In genomic region chr3:45100998-45101407, GRCh38 we compare ENCODE assay signal across 13 cellular contexts. TPM values are rescaled to one million over a fixed set of nuclear protein-coding genes. Genes with fewer than 3 reads are reported as not detected.
DNase-seq lines count a peak whose midpoint lies in the region; ATAC-seq, FAIRE-seq and TF ChIP-seq lines count a peak whose summit lies in the region.
"Had no signal": no experiment of that assay in that cellular context is flagged by ENCODE, and none has a peak within 500 bp of the region (broad histone marks: within the 10 kb centered on the region; RNA-seq: fewer than 3 reads in every experiment).

No MANE protein-coding gene starts in this region.

- ATAC-seq in HCT116 = no peak
- ATAC-seq: body of pancreas had no signal

- H3K36me3 ChIP-seq in HCT116 (ENCODE audit: control insufficient read depth in 1 of 2, insufficient read depth in 2 of 2, low read length in 2 of 2) = peaks cover 48 to 55% of the 10 kb centered on the region in 2 experiments
- no peaks in the 10 kb centered on the region for H3K36me3 ChIP-seq in SK-N-MC (ENCODE audit: insufficient read depth, low read length)
- H3K36me3 ChIP-seq in HAP-1 (replicated peaks) = no peaks in the 10 kb centered on the region
- H3K36me3 ChIP-seq in kidney (ENCODE audit: control insufficient read depth in 1 of 2, insufficient read depth in 2 of 2, low read length in 2 of 2) = no peaks in the 10 kb centered on the region

- H3K27me3 ChIP-seq in HCT116 (ENCODE audit: insufficient read depth, low read length) (no peaks in the 10 kb centered on the region), HAP-1 (ENCODE audit: low read depth) (no peaks in the 10 kb centered on the region)
- H3K27me3 ChIP-seq: body of pancreas had no signal

- H2AFZ ChIP-seq in HCT116 (ENCODE audit: low read depth, low read length, poor library complexity, severe bottlenecking) = no peak overlapping the region

- CTCF ChIA-PET in AG04449 (lab: Yijun Ruan, JAX) = interaction anchor here (1.1 to 1.4 kb wide), 2 partner anchors 10 to 46 kb away, joined by 3 read pairs; no protein-coding TSS in a partner anchor
- CTCF ChIA-PET in HCT116 (lab: Charles Lee) = no interaction called here

- TF ChIP-seq CTCF in AG04449 (IDR thresholded peaks at IDR 0.05; ENCODE audit: insufficient read depth, low read length, missing control alignments) (no peak), HCT116 (IDR thresholded peaks at IDR 0.05 in 2 of 3, conservative IDR thresholded peaks at IDR 0.05 in 1 of 3; ENCODE audit: borderline replicate concordance in 1 of 3, insufficient read depth in 1 of 3, low read depth in 2 of 3, low read length in 2 of 3) (no peak), fibroblast of villous mesenchyme (IDR thresholded peaks at IDR 0.05; ENCODE audit: insufficient read depth, low read depth, low read length) (no peak), kidney (IDR thresholded peaks at IDR 0.05; ENCODE audit: borderline replicate concordance, extremely low read depth, insufficient read depth) (no peak)

- in situ Hi-C loops in HAP-1 (cut with MboI; ENCODE audit: low sequenced_read_pairs) = no loop called here

- H3K9me3 ChIP-seq in HCT116 (ENCODE audit: control insufficient read depth in 1 of 2, insufficient read depth in 1 of 2, low read depth in 1 of 2, low read length in 2 of 2) = no peaks in the 10 kb centered on the region
- no peaks in the 10 kb centered on the region for H3K9me3 ChIP-seq in SK-N-MC (ENCODE audit: low read depth, low read length)
- no peaks in the 10 kb centered on the region for H3K9me3 ChIP-seq in HAP-1
- no peaks in the 10 kb centered on the region for H3K9me3 ChIP-seq in kidney (ENCODE audit: control insufficient read depth in 1 of 2, low read length in 2 of 2)
- H3K9me3 ChIP-seq: body of pancreas had no signal

- peaks cover 13 to 19% of the 10 kb centered on the region in 2 experiments for H3K4me1 ChIP-seq in HCT116 (ENCODE audit: control insufficient read depth in 1 of 2, insufficient read depth in 2 of 2, low read length in 2 of 2)
- peaks cover 11% of the 10 kb centered on the region for H3K4me1 ChIP-seq in HAP-1
- H3K4me1 ChIP-seq in kidney (ENCODE audit: control insufficient read depth in 1 of 2, insufficient read depth in 1 of 2, low read depth in 1 of 2, low read length in 2 of 2) = no peaks in the 10 kb centered on the region
- H3K4me1 ChIP-seq: body of pancreas had no signal

- no peak overlapping the region for H3K4me2 ChIP-seq in HCT116 (ENCODE audit: low read length)

- no peaks in the 10 kb centered on the region for H3K9me2 ChIP-seq in HCT116 (ENCODE audit: insufficient read depth)

- H3K9ac ChIP-seq in HCT116 (ENCODE audit: low read length) = no peak overlapping the region
- H3K9ac ChIP-seq in SK-N-MC (ENCODE audit: insufficient read length) = no peak overlapping the region
- no peak overlapping the region for H3K9ac ChIP-seq in kidney (ENCODE audit: low read length in 2 of 2)

- intact Hi-C loops in HCT116 (cut with micrococcal nuclease) (no loop called here), kidney (cut with DNase I) (no loop called here)

- DNase-seq in AG04449 (ENCODE audit: low read depth, low spot score) (peak; percentile 65), HCT116 (ENCODE audit: low read depth, low spot score) (no peak), SK-N-MC (ENCODE audit: low read depth, low spot score) (peak; percentile 62), fibroblast of villous mesenchyme (ENCODE audit: low read depth) (peak; percentile 95), HAP-1 (ENCODE audit: low spot score in 2 of 2) (no peak), GOT3 (lab: John Stamatoyannopoulos, UW) (no peak), DMS 273 (lab: John Stamatoyannopoulos, UW; ENCODE audit: unreplicated experiment) (no peak), kidney (no peak)
- DNase-seq: activated T-cell treated with anti-CD3 and anti-CD28 coated beads for 4 hours had no signal

- BruUV-seq in HCT116 (replicated peaks; lab: Mats Ljungman, UMichigan) = no TSS peak

- H3K4me3 ChIP-seq in AG04449 (ENCODE audit: low read depth, low read length) (no peak overlapping the region), HCT116 (replicated peaks in 1 of 2; ENCODE audit: low read depth in 1 of 2, low read length in 2 of 2) (no peak overlapping the region), SK-N-MC (peak overlapping the region; percentile 30; the same call in 1 of the 2 replicates), fibroblast of villous mesenchyme (ENCODE audit: low read depth, low read length) (no peak overlapping the region), HAP-1 (no peak overlapping the region), kidney (ENCODE audit: low read length in 2 of 2) (no peak overlapping the region)
- H3K4me3 ChIP-seq: body of pancreas had no signal

- peaks cover 93% of the 10 kb centered on the region for H3K79me2 ChIP-seq in HCT116 (ENCODE audit: insufficient read depth, low read length)

- no peak for TF ChIP-seq RAD21 in HCT116 (IDR thresholded peaks at IDR 0.05; ENCODE audit: low read depth)

- no peak for FAIRE-seq in kidney (lab: Jason Lieb, UNC)
- FAIRE-seq: keratinocyte had no signal

- POLR2A ChIA-PET in AG04449 (lab: Yijun Ruan, JAX) = no interaction called here
- POLR2A ChIA-PET in HCT116 (lab: Charles Lee) = no interaction called here

- H4K20me1 ChIP-seq in HCT116 (ENCODE audit: insufficient read depth) = no peaks in the 10 kb centered on the region

- H3K27ac ChIP-seq in HCT116 (ENCODE audit: low read depth, low read length) = no peak overlapping the region
- H3K27ac ChIP-seq in SK-N-MC = peak overlapping the region; percentile 84
- no peak overlapping the region for H3K27ac ChIP-seq in kidney (ENCODE audit: low read depth in 2 of 2, low read length in 2 of 2)
- H3K27ac ChIP-seq: body of pancreas, C4-2B had no signal

- TF ChIP-seq POLR2A in HCT116 (IDR thresholded peaks at IDR 0.05; ENCODE audit: borderline replicate concordance, extremely low read depth, insufficient read depth, insufficient read length) = no peak

- RAD21 ChIA-PET in HCT116 (lab: Charles Lee; ENCODE audit: low non-redundant PET in 1 of 2, low total read pairs in 2 of 2, uncharacterized antibody in 2 of 2, unreplicated experiment in 2 of 2) = no interaction called here

TF ChIP-seq in HCT116, 20 proteins besides CTCF, POLR2A, EP300 and RAD21:
- TF ChIP-seq TCF7L2 (IDR thresholded peaks at IDR 0.05; ENCODE audit: borderline replicate concordance, extremely low read depth, insufficient read depth, insufficient read length) (no peak), JUND (IDR thresholded peaks at IDR 0.05) (0 out of 2 replicates have a peak, but pooled peaks have one; percentile 9)

RNA-seq across cellular contexts. Expression of gene CDCP1, which starts 45.2 kb away (rescaled TPM):
- total RNA-seq in HCT116 (2021; ENCODE audit: unreplicated experiment) = 196 TPM
- polyA plus RNA-seq in HCT116 (2012) = 167 and 184 TPM in 2 replicates
- 10.4 and 20.6 TPM in 2 replicates for total RNA-seq in fibroblast of villous mesenchyme
- total RNA-seq in kidney = 39.6 TPM
- polyA plus RNA-seq in kidney (ENCODE audit: insufficient read depth, low read depth, low replicate concordance) = 3.7 TPM
- polyA plus RNA-seq: neural cell had no signal

Comparison
In these comparisons a context has a peak if more than half of its experiments do, and no peak if none do; other contexts are left out.
1. DNase-seq: peak in AG04449 (single experiment), SK-N-MC (single experiment) and fibroblast of villous mesenchyme (single experiment); none in HCT116 (single experiment), HAP-1 (0 of 2), GOT3 (single experiment), DMS 273 (single experiment) and kidney (single experiment).